ENCODE assay signal across 13 cellular contexts in the genomic region with DNA sequence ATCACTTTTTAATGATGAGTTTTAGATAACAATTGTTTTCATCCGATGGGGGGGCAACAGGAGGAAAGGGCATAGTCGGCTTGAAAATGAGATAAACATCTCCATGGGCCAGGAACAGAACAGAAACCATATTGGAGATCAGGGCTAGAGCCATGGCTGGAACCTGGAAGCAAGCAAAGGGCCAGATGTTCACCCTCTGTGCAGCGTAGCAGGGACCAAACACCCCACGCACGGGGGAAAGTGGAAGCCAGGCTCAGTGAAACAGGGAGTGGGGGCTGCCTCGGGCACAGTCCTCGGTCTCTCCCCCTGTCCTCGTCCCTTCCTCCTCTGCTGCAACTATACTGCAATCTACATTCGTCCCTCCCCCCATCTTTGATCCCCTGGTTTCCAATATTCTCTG.
A peak's percentile ranks its signal among the peaks of the same experiment; 100 is the strongest.
DNase-seq lines count a peak whose midpoint lies in the region; ATAC-seq and TF ChIP-seq lines count a peak whose summit lies in the region.
"Had no signal": no experiment of that assay in that cellular context is flagged by ENCODE, and none has a peak within 500 bp of the region (broad histone marks: within the 10 kb centered on the region; RNA-seq: fewer than 3 reads in every experiment).

No MANE protein-coding gene starts in this region.

- H3K27ac Mint-ChIP-seq in activated T-helper 17 cell treated with anti-CD3 and anti-CD28 coated beads, Interleukin-2, amount 50 U/mL, for 72 hours, result no peak overlapping the region
- peak overlapping the region; percentile 91 for H3K27ac Mint-ChIP-seq in memory B cell

- H3K4me1 Mint-ChIP-seq in activated T-helper 17 cell treated with anti-CD3 and anti-CD28 coated beads, Interleukin-2, amount 50 U/mL, for 72 hours, result peaks cover 16% of the 10 kb centered on the region
- H3K4me1 Mint-ChIP-seq in memory B cell, result peaks cover 56% of the 10 kb centered on the region

- H3K36me3 ChIP-seq in upper lobe of left lung, result no peaks in the 10 kb centered on the region

- intact Hi-C loops in Right ventricle myocardium superior (cut with DNase I), result no loop called here
- intact Hi-C loops in cardiac septum (cut with DNase I), result no loop called here

- H3K4me1 ChIP-seq in upper lobe of left lung, result peaks cover 48 to 74% (median 66%) of the 10 kb centered on the region in 4 donors

- peak overlapping the region; percentile 87 for H3K4me3 Mint-ChIP-seq in activated T-helper 17 cell treated with anti-CD3 and anti-CD28 coated beads, Interleukin-2, amount 50 U/mL, for 72 hours
- H3K4me3 Mint-ChIP-seq in memory B cell, result peak overlapping the region; percentile 37

- H3K9me3 ChIP-seq in upper lobe of left lung, result no peaks in the 10 kb centered on the region

- peak overlapping the region; percentile 71 to 92 (median 85) for H3K27ac ChIP-seq in upper lobe of left lung

- H3K36me3 Mint-ChIP-seq in activated T-helper 17 cell treated with anti-CD3 and anti-CD28 coated beads, Interleukin-2, amount 50 U/mL, for 72 hours (ENCODE audit: low read depth), result no peaks in the 10 kb centered on the region
- no peaks in the 10 kb centered on the region for H3K36me3 Mint-ChIP-seq in memory B cell

- TF ChIP-seq EP300 in upper lobe of left lung (IDR thresholded peaks at IDR 0.05), result no peak

- ATAC-seq in Right ventricle myocardium superior (ENCODE audit: poor library complexity) (peak; percentile 13), memory B cell (ENCODE audit: low read depth) (no peak), upper lobe of left lung (ENCODE audit: low FRiP score in 2 of 2) (no peak), HG02759 (IDR thresholded peaks at IDR 0.05; ENCODE audit: unreplicated experiment) (no peak)
- no peak for ATAC-seq in activated T-helper 17 cell treated with anti-CD3 and anti-CD28 coated beads, Interleukin-2, amount 50 U/mL, for 72 hours (replicated peaks)
- ATAC-seq: HCT116 had no signal

- no peaks in the 10 kb centered on the region for H3K27me3 ChIP-seq in upper lobe of left lung

- no peaks in the 10 kb centered on the region for H3K9me3 Mint-ChIP-seq in activated T-helper 17 cell treated with anti-CD3 and anti-CD28 coated beads, Interleukin-2, amount 50 U/mL, for 72 hours
- H3K9me3 Mint-ChIP-seq in memory B cell, result no peaks in the 10 kb centered on the region

- DNase-seq in Right ventricle myocardium superior (no peak), cardiac septum (ENCODE audit: low spot score) (no peak), memory B cell (ENCODE audit: low spot score in 2 of 2) (no peak), upper lobe of left lung (no peak), SKM-1 (lab: John Stamatoyannopoulos, UW; ENCODE audit: unreplicated experiment) (no peak), NCI-H2171 treated with DMSO at 0.1 percent for 48 hours (lab: John Stamatoyannopoulos, UW) (no peak)
- DNase-seq: ACHN, DMS79 treated with DMSO at 0.1 percent for 48 hours, small intestine, T-helper 9 cell had no signal

- no peak overlapping the region for H3K4me3 ChIP-seq in upper lobe of left lung

- 40 to 48% methylated on average over 9 of the region's 9 CpGs for WGBS in upper lobe of left lung, 2 donors

- no peaks in the 10 kb centered on the region for H3K27me3 Mint-ChIP-seq in activated T-helper 17 cell treated with anti-CD3 and anti-CD28 coated beads, Interleukin-2, amount 50 U/mL, for 72 hours
- H3K27me3 Mint-ChIP-seq in memory B cell, result no peaks in the 10 kb centered on the region

- TF ChIP-seq CTCF in upper lobe of left lung (IDR thresholded peaks at IDR 0.05), result no peak

- no peak for TF ChIP-seq POLR2A in upper lobe of left lung (IDR thresholded peaks at IDR 0.05)
